Comparison of ENCODE assay signal across 17 cellular contexts in the genomic region with DNA sequence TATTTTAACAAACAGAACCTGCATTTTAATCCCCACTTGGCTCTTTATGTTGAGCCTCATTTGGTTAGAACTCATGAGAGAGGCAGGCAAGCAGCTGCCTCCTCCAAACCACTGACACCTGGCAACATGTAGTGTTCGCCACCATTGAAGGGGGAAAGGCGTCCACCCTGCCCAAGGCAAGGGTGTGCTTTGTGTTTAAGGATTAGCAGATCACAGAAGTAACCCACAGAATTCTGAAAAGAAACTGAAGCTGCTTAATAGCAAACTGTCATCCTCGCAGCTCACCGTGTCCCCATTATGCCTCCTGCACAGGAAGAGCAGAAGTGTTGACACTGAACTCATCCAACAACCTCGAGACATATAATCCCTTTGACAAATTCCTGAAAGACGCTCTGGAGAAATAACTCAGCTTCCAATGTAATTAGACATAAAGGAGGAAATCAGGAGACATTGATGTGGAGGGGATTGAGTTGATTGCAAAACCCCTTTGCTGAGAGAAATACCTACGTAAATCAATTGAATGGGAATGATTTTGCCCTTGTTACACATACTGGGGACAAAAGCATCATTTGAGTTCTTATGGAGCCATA. TPM values are rescaled to one million over a fixed set of nuclear protein-coding genes. Genes with fewer than 3 reads are reported as not detected.
DNase-seq lines count a peak whose midpoint lies in the region; ATAC-seq and TF ChIP-seq lines count a peak whose summit lies in the region.
"Had no signal": no experiment of that assay in that cellular context is flagged by ENCODE, and none has a peak within 500 bp of the region (broad histone marks: within the 10 kb centered on the region; RNA-seq: fewer than 3 reads in every experiment).

No MANE protein-coding gene starts in this region.

- H3K9me2 ChIP-seq in Loucy (replicated peaks; ENCODE audit: low read depth, low read length) = no peaks in the 10 kb centered on the region

- H3K27ac ChIP-seq in DND-41 (ENCODE audit: low read length) = peak overlapping the region; percentile 66
- H3K27ac ChIP-seq in caudate nucleus (ENCODE audit: low read depth, low read length) = peak overlapping the region; percentile 26
- H3K27ac ChIP-seq in neural progenitor cell = no peak overlapping the region
- H3K27ac ChIP-seq: C4-2B, Peyer's patch had no signal

- peaks cover 21% of the 10 kb centered on the region for H3K4me1 ChIP-seq in DND-41 (ENCODE audit: insufficient read depth, low read length)
- peaks cover 7% of the 10 kb centered on the region for H3K4me1 ChIP-seq in Loucy (ENCODE audit: insufficient read depth, low read length, poor library complexity, severe bottlenecking)
- H3K4me1 ChIP-seq in neural progenitor cell = peaks cover 20% of the 10 kb centered on the region
- H3K4me1 ChIP-seq: Peyer's patch had no signal

- H3K9ac ChIP-seq in DND-41 (ENCODE audit: low read depth, low read length) (peak overlapping the region; percentile 39), Loucy (ENCODE audit: low read depth, low read length, poor library complexity, severe bottlenecking) (no peak overlapping the region), neural progenitor cell (no peak overlapping the region)

- H3K36me3 ChIP-seq in DND-41 (ENCODE audit: insufficient read depth, low read length) (no peaks in the 10 kb centered on the region), Loucy (ENCODE audit: insufficient read depth, low read length) (no peaks in the 10 kb centered on the region), neural progenitor cell (no peaks in the 10 kb centered on the region)
- H3K36me3 ChIP-seq: Peyer's patch had no signal

- no peaks in the 10 kb centered on the region for H3K79me2 ChIP-seq in DND-41 (ENCODE audit: insufficient read depth, low read length)
- no peaks in the 10 kb centered on the region for H3K79me2 ChIP-seq in Loucy (ENCODE audit: insufficient read depth, low read length)
- no peaks in the 10 kb centered on the region for H3K79me2 ChIP-seq in neural progenitor cell (ENCODE audit: low read depth)

- peaks cover 36% of the 10 kb centered on the region for H3K4me1 Mint-ChIP-seq in neural progenitor cell

- H3F3A ChIP-seq in Loucy (ENCODE audit: low read depth) = no peaks in the 10 kb centered on the region
- H3F3A ChIP-seq in neural progenitor cell (ENCODE audit: low read depth) = no peaks in the 10 kb centered on the region

- H3K4me3 ChIP-seq in DND-41 (ENCODE audit: low read depth in 1 of 2, low read length in 2 of 2) (no peak overlapping the region), Loucy (ENCODE audit: low read length, poor library complexity, severe bottlenecking) (no peak overlapping the region), neural progenitor cell (no peak overlapping the region)
- H3K4me3 ChIP-seq: Peyer's patch had no signal

- H3K36me3 Mint-ChIP-seq in neural progenitor cell = peaks cover 5% of the 10 kb centered on the region

- TF ChIP-seq CTCF in DND-41 (IDR thresholded peaks at IDR 0.05; ENCODE audit: borderline replicate concordance, extremely low read depth, low read length, poor library complexity, severe bottlenecking) = no peak
- no peak for TF ChIP-seq CTCF in Loucy (conservative IDR thresholded peaks at IDR 0.05; ENCODE audit: low read length)
- no peak for TF ChIP-seq CTCF in neural progenitor cell (IDR thresholded peaks at IDR 0.05)

- H3K9me3 ChIP-seq in DND-41 (ENCODE audit: insufficient read depth, low read length, severe bottlenecking) (no peaks in the 10 kb centered on the region), Loucy (ENCODE audit: insufficient read depth, low read depth, low read length) (0 out of 2 replicates have a peak, but pooled peaks cover 3% of the 10 kb centered on the region), neural progenitor cell (ENCODE audit: low read depth) (no peaks in the 10 kb centered on the region)
- H3K9me3 ChIP-seq: Peyer's patch had no signal

- H3K27me3 Mint-ChIP-seq in neural progenitor cell (ENCODE audit: insufficient read depth, low read depth) = peaks cover 9% of the 10 kb centered on the region

- H3K4me2 ChIP-seq in DND-41 (ENCODE audit: insufficient read depth, low read length) (peak overlapping the region; percentile 45), Loucy (ENCODE audit: low read depth, low read length, poor library complexity, severe bottlenecking) (no peak overlapping the region), neural progenitor cell (no peak overlapping the region)

- H2AFZ ChIP-seq in DND-41 (ENCODE audit: low read depth, low read length) (peak overlapping the region; percentile 64), Loucy (ENCODE audit: low read length) (peak overlapping the region; percentile 35; the same call in 1 of the 2 replicates), neural progenitor cell (replicated peaks) (no peak overlapping the region)

- no peaks in the 10 kb centered on the region for H4K20me1 ChIP-seq in DND-41 (ENCODE audit: insufficient read depth, low read length)
- no peaks in the 10 kb centered on the region for H4K20me1 ChIP-seq in Loucy (ENCODE audit: insufficient read depth, low read length, poor library complexity, severe bottlenecking)
- H4K20me1 ChIP-seq in neural progenitor cell (ENCODE audit: low read depth) = no peaks in the 10 kb centered on the region

- no peak overlapping the region for H3K4me3 Mint-ChIP-seq in neural progenitor cell

- DNase-seq in DND-41 = peak; percentile 57
- DNase-seq in caudate nucleus (lab: John Stamatoyannopoulos, UW) = peak in 14 of 61 donors; percentile 1 to 55 (median 4)
- no peak for DNase-seq in neural progenitor cell (ENCODE audit: low spot score)
- no peak for DNase-seq in NCI-H2227 (lab: John Stamatoyannopoulos, UW; ENCODE audit: unreplicated experiment)
- DNase-seq: MM.1S, NCI-H1105, NCI-H1694 treated with DMSO at 0.1 percent for 48 hours, NCI-H2171, NCI-H446 treated with DMSO at 0.1 percent for 48 hours, NCI-H82, Peyer's patch had no signal

- peak; percentile 92 for ATAC-seq in DND-41 (ENCODE audit: insufficient read depth, low read depth)
- ATAC-seq in HG02884 (IDR thresholded peaks at IDR 0.05; ENCODE audit: unreplicated experiment) = no peak
- ATAC-seq in SK-N-SH treated with all-trans-retinoic acid at 6 μM for 48 hours = no peak
- ATAC-seq: HepG2, Right ventricle myocardium inferior had no signal

- H3K27me3 ChIP-seq in DND-41 (ENCODE audit: insufficient read depth, low read length, poor library complexity) (no peaks in the 10 kb centered on the region), Loucy (ENCODE audit: insufficient read depth, low read length, poor library complexity, severe bottlenecking) (no peaks in the 10 kb centered on the region), neural progenitor cell (no peaks in the 10 kb centered on the region)
- H3K27me3 ChIP-seq: Peyer's patch had no signal

- peak overlapping the region; percentile 12 for H3K27ac Mint-ChIP-seq in neural progenitor cell

- peaks cover 8% of the 10 kb centered on the region for H3K9me3 Mint-ChIP-seq in neural progenitor cell

TF ChIP-seq in SK-N-SH treated with all-trans-retinoic acid at 6 μM for 48 hours, 23 proteins besides CTCF, POLR2A, EP300 and RAD21 (continues in another document):
- no peak for TF ChIP-seq POU6F1 (CRISPR knock-in tag; IDR thresholded peaks at IDR 0.05; ENCODE audit: borderline replicate concordance, low read depth)
- TF ChIP-seq TSHZ2 (CRISPR knock-in tag; IDR thresholded peaks at IDR 0.05) = no peak
- no peak for TF ChIP-seq TCF4 (CRISPR knock-in tag; IDR thresholded peaks at IDR 0.05; ENCODE audit: borderline replicate concordance)
- TF ChIP-seq TOX (CRISPR knock-in tag; IDR thresholded peaks at IDR 0.05; ENCODE audit: borderline replicate concordance) = no peak
- no peak for TF ChIP-seq PPARA (CRISPR knock-in tag; IDR thresholded peaks at IDR 0.05; ENCODE audit: borderline replicate concordance)
- TF ChIP-seq ZNF565 (CRISPR knock-in tag; conservative IDR thresholded peaks at IDR 0.05; ENCODE audit: low read depth) = no peak
- no peak for TF ChIP-seq SNAI2 (CRISPR knock-in tag; IDR thresholded peaks at IDR 0.05)

RNA-seq across cellular contexts. Expression of gene SCG2, which starts 47.9 kb away (rescaled TPM):
- total RNA-seq in neural progenitor cell (ENCODE audit: low replicate concordance) = 0.04 and 0.25 TPM in 2 replicates
- total RNA-seq: HepG2, Right ventricle myocardium inferior had no signal
